In the genomic region with DNA sequence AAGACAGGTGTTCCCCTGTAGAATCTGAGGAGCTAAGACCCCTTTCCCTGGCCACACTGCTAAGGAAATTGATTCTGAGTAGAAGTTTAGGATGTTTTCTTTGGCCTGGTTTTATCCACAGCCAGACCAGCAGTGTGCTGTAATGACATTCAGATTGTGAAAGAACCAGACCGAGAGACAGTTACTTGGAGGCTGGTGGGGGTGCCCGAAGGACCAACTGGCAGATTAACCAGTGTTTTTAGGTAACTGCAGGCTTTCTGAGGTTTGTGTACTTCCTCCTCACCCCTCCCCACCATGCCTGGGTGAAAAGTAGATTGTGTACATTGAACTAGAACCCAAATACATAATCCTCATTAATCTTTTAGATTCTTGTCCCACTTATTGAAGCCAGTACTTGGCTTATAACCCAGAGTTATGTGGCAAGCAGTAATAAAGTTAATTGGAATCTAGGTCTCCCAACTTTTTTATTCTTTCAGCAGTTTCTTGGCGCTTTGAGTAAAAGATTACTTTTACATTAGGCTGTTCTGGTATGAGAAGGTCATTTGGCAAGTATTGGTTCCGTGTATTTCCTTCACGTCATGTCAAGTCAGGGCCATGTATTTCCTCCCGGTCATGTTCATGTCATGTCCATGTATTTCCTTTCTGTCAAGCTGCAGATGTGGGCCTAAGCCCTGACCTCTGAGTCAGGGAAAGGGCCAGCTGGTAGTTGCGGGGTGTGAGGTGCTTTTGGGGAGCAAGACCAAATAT, we compare ENCODE assay signal across 8 cellular contexts.
A peak's percentile ranks its signal among the peaks of the same experiment; 100 is the strongest.
DNase-seq lines count a peak whose midpoint lies in the region; TF ChIP-seq lines count a peak whose summit lies in the region.

No MANE protein-coding gene starts in this region.

- H3K4me3 Mint-ChIP-seq in neural crest cell = peak overlapping the region; percentile 66

- H3K4me2 ChIP-seq in PC-9 = no peak overlapping the region

- 0 out of 2 replicates have a peak, but pooled peaks cover 4% of the 10 kb centered on the region for H4K20me1 ChIP-seq in PC-9 (ENCODE audit: insufficient read depth)

- H3K4me1 Mint-ChIP-seq in neural crest cell = peaks cover 8% of the 10 kb centered on the region

- DNase-seq in AML-193 (lab: John Stamatoyannopoulos, UW) (peak; percentile 99), PC-9 (no peak), neural crest cell (ENCODE audit: low read depth, low spot score) (no peak), HEK293T (ENCODE audit: extremely low spot score) (no peak), NCI-H128 (lab: John Stamatoyannopoulos, UW; ENCODE audit: unreplicated experiment) (no peak), posterior vena cava (ENCODE audit: low spot score) (no peak), NCI-H1105 treated with DMSO at 0.1 percent for 48 hours (lab: John Stamatoyannopoulos, UW) (no peak)

- no peak overlapping the region for H3K27ac Mint-ChIP-seq in neural crest cell (ENCODE audit: unreplicated experiment)

- H3K36me3 ChIP-seq in PC-9 (ENCODE audit: low read depth) (no peaks in the 10 kb centered on the region), esophagus (ENCODE audit: control insufficient read depth in 2 of 2, insufficient read depth in 2 of 2, low read length in 1 of 2) (peaks cover 0 to 6% of the 10 kb centered on the region in 2 donors)

- H3K9me2 ChIP-seq in PC-9 (ENCODE audit: insufficient read depth) = no peaks in the 10 kb centered on the region

- no peaks in the 10 kb centered on the region for H3K36me3 Mint-ChIP-seq in neural crest cell (ENCODE audit: low read depth)

- CTCF ChIA-PET in PC-9 (lab: Charles Lee) = no interaction called here
- CTCF ChIA-PET in HEK293T (lab: Yijun Ruan, JAX) = interaction anchor here (0.6 kb wide), 1 partner anchor 45 kb away, joined by 3 read pairs; no protein-coding TSS in a partner anchor

- H3F3A ChIP-seq in PC-9 (ENCODE audit: insufficient read depth, low read depth) = peaks cover 4% of the 10 kb centered on the region; the same call in 1 of the 2 replicates

- WGBS in esophagus, 2 donors = 44 to 48% methylated on average over 7 of the region's 7 CpGs

- H3K9me3 ChIP-seq in PC-9 (ENCODE audit: insufficient read depth, low read depth) = no peaks in the 10 kb centered on the region
- H3K9me3 ChIP-seq in esophagus (ENCODE audit: control insufficient read depth in 2 of 2, insufficient read depth in 1 of 2, low read depth in 1 of 2, low read length in 1 of 2) = no peaks in the 10 kb centered on the region

- H2AFZ ChIP-seq in PC-9 = no peak overlapping the region

- intact Hi-C loops in PC-9 (cut with micrococcal nuclease; ENCODE audit: unreplicated experiment) = no loop called here
- intact Hi-C loops in posterior vena cava (cut with DNase I) = no loop called here

- H3K4me1 ChIP-seq in PC-9 (replicated peaks; ENCODE audit: insufficient read depth) = 0 out of 2 replicates have a peak, but pooled peaks cover 6% of the 10 kb centered on the region
- H3K4me1 ChIP-seq in esophagus (ENCODE audit: control insufficient read depth in 2 of 2, insufficient read depth in 2 of 2, low read length in 1 of 2) = peaks cover 10 to 27% of the 10 kb centered on the region in 2 donors

- BruUV-seq in PC-9 (replicated peaks; lab: Mats Ljungman, UMichigan) = no TSS peak

- no peaks in the 10 kb centered on the region for H3K9me3 Mint-ChIP-seq in neural crest cell

- H3K4me3 ChIP-seq in PC-9 (no peak overlapping the region), esophagus (ENCODE audit: low read depth in 1 of 2, low read length in 2 of 2) (no peak overlapping the region)

- H3K79me2 ChIP-seq in PC-9 (ENCODE audit: low read depth) = no peaks in the 10 kb centered on the region

- no peaks in the 10 kb centered on the region for H3K27me3 Mint-ChIP-seq in neural crest cell (ENCODE audit: low read depth)

- POLR2A ChIA-PET in PC-9 (lab: Charles Lee; ENCODE audit: unreplicated experiment) = interaction anchor here (0.5 kb wide), 1 partner anchor 14 kb away, joined by 3 read pairs; no protein-coding TSS in a partner anchor
- POLR2A ChIA-PET in HEK293T (lab: Yijun Ruan, JAX) = no interaction called here

- H3K27me3 ChIP-seq in PC-9 (ENCODE audit: insufficient read depth, low read depth) (no peaks in the 10 kb centered on the region), esophagus (ENCODE audit: control insufficient read depth in 1 of 2, insufficient read depth in 2 of 2, low read length in 2 of 2) (no peaks in the 10 kb centered on the region)

- TF ChIP-seq CTCF in PC-9 (conservative IDR thresholded peaks at IDR 0.05) (no peak), neural crest cell (conservative IDR thresholded peaks at IDR 0.05) (no peak)

- 0 out of 2 replicates have a peak overlapping the region, but pooled peaks have one; percentile 25 for H3K27ac ChIP-seq in PC-9
- peak overlapping the region; percentile 69 to 84 for H3K27ac ChIP-seq in esophagus (ENCODE audit: low read depth in 2 of 2, low read length in 1 of 2)

TF ChIP-seq in HEK293T, 16 proteins besides CTCF, POLR2A, EP300 and RAD21:
- TF ChIP-seq SP1 (IDR thresholded peaks at IDR 0.05) (no peak), SUZ12 (IDR thresholded peaks at IDR 0.05) (no peak), TARDBP (IDR thresholded peaks at IDR 0.05) (no peak), ARNT (IDR thresholded peaks at IDR 0.05) (no peak), FOXK2 (IDR thresholded peaks at IDR 0.05) (no peak), CTBP1 (IDR thresholded peaks at IDR 0.05; ENCODE audit: borderline replicate concordance) (no peak), ZNF384 (IDR thresholded peaks at IDR 0.05) (no peak), LEF1 (IDR thresholded peaks at IDR 0.05; ENCODE audit: borderline replicate concordance) (no peak), FOXA1 (IDR thresholded peaks at IDR 0.05) (no peak), FOXM1 (IDR thresholded peaks at IDR 0.05; ENCODE audit: borderline replicate concordance) (no peak), BHLHE40 (IDR thresholded peaks at IDR 0.05; ENCODE audit: borderline replicate concordance) (no peak), ELF4 (IDR thresholded peaks at IDR 0.05) (no peak), L3MBTL2 (conservative IDR thresholded peaks at IDR 0.05) (no peak), NFRKB (IDR thresholded peaks at IDR 0.05) (no peak), HDGF (IDR thresholded peaks at IDR 0.05; ENCODE audit: borderline replicate concordance) (no peak)
- TF ChIP-seq, protein P1, sequence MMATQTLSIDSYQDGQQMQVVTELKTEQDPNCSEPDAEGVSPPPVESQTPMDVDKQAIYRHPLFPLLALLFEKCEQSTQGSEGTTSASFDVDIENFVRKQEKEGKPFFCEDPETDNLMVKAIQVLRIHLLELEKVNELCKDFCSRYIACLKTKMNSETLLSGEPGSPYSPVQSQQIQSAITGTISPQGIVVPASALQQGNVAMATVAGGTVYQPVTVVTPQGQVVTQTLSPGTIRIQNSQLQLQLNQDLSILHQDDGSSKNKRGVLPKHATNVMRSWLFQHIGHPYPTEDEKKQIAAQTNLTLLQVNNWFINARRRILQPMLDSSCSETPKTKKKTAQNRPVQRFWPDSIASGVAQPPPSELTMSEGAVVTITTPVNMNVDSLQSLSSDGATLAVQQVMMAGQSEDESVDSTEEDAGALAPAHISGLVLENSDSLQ (IDR thresholded peaks at IDR 0.05) = no peak

Comparison
In these comparisons a context has a peak if more than half of its experiments do, and no peak if none do; other contexts are left out.
1. DNase-seq: peak in AML-193 (2 of 2); none in PC-9 (0 of 2), neural crest cell (single experiment), HEK293T (single experiment), NCI-H128 (single experiment), posterior vena cava (single experiment) and NCI-H1105 treated with DMSO at 0.1 percent for 48 hours (single experiment).